ENCODE assay signal across 16 cellular contexts in genomic region chr7:117035463-117035862, GRCh38.
DNase-seq lines count a peak whose midpoint lies in the region; TF ChIP-seq lines count a peak whose summit lies in the region.
"Had no signal": no experiment of that assay in that cellular context is flagged by ENCODE, and none has a peak within 500 bp of the region (broad histone marks: within the 10 kb centered on the region; RNA-seq: fewer than 3 reads in every experiment).

No MANE protein-coding gene starts in this region.

- no peaks in the 10 kb centered on the region for H3K27me3 ChIP-seq in prostate gland (replicated peaks; ENCODE audit: insufficient read depth)
- H3K27me3 ChIP-seq: BLaER1 treated with 17β-estradiol and CSF1 and Interleukin-3, amounts not matched to agents 10 nM and 100 nM had no signal

- DNase-seq in fibroblast of mammary gland (ENCODE audit: low read depth) (no peak), prostate gland (ENCODE audit: low spot score) (no peak), HUDEP-2 (lab: John Stamatoyannopoulos, UW; ENCODE audit: unreplicated experiment in 76 of 76) (no peak), SHP77 (lab: John Stamatoyannopoulos, UW) (no peak), UCSD-AML1 (lab: John Stamatoyannopoulos, UW; ENCODE audit: unreplicated experiment) (no peak)
- DNase-seq: CD8-positive, alpha-beta memory T cell; DMS79; H9; Kasumi-1; MM.1S; NCI-H2171; NCI-H526 treated with DMSO at 0.1 percent for 48 hours had no signal

- intact Hi-C loops in prostate gland (cut with DNase I), result no loop called here

- 95% methylated on average over 1 of the region's 1 CpG for WGBS in prostate gland

- H3K4me3 ChIP-seq in fibroblast of mammary gland (ENCODE audit: control insufficient read depth, low read depth, low read length) (no peak overlapping the region), prostate gland (no peak overlapping the region)
- H3K4me3 ChIP-seq: BLaER1 treated with 17β-estradiol and CSF1 and Interleukin-3, amounts not matched to agents 10 nM and 100 nM had no signal

- peaks cover 7% of the 10 kb centered on the region for H3K4me1 ChIP-seq in prostate gland (replicated peaks)

- H3K27ac ChIP-seq in C4-2B (no peak overlapping the region), VCaP (peak overlapping the region; percentile 89), prostate gland (peak overlapping the region; percentile 28 to 41)
- H3K27ac ChIP-seq: BLaER1 treated with 17β-estradiol and CSF1 and Interleukin-3, amounts not matched to agents 10 nM and 100 nM; HL-60 had no signal

- no peaks in the 10 kb centered on the region for H3K9me3 ChIP-seq in prostate gland

- no peaks in the 10 kb centered on the region for H3K36me3 ChIP-seq in prostate gland

- TF ChIP-seq CTCF in C4-2B (conservative IDR thresholded peaks at IDR 0.05) (peak; percentile 19; the same call in 1 of the 2 replicates), VCaP (conservative IDR thresholded peaks at IDR 0.05) (no peak), fibroblast of mammary gland (conservative IDR thresholded peaks at IDR 0.05; ENCODE audit: control insufficient read depth, insufficient read depth, low read depth, low read length) (peak; percentile 3), prostate gland (IDR thresholded peaks at IDR 0.05) (no peak)

- TF ChIP-seq POLR2A in prostate gland (IDR thresholded peaks at IDR 0.05), result no peak

Comparison
In these comparisons a context has a peak if more than half of its experiments do, and no peak if none do; other contexts are left out.
1. CTCF ChIP-seq: peak in C4-2B (single experiment) and fibroblast of mammary gland (single experiment); none in VCaP (single experiment) and prostate gland (0 of 4).